In the genomic region with DNA sequence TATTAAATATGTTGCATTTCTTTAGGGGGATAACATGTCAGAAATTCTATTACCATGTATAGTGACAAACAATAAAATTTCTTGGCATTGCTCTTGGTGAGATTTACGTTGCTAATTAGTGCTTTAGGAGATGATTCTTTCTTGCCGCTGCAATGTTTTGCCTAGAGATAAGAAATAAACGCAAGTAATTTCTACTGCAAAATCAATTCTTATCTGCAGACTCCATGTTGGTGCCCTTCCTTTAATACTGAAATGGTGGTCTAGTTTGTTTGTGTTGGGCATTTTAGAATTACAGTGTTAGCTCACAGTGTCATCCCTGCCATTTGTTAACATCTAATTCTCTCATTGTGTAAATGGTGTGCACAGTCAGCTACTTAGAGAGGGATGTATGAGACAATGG, we compare ENCODE assay signal across 34 cellular contexts.
"Had no signal": no experiment of that assay in that cellular context is flagged by ENCODE, and none has a peak within 500 bp of the region (broad histone marks: within the 10 kb centered on the region; RNA-seq: fewer than 3 reads in every experiment).

No MANE protein-coding gene starts in this region.

- H3K9me3 Mint-ChIP-seq: activated B cell treated with CpG ODN at 0.5 μM for 24 hours; activated CD4-positive, alpha-beta T cell treated with anti-CD3 and anti-CD28 coated beads, Interleukin-2, amount 10 ng/mL, durations not matched to agents 24 days and 14 days; T-helper 1 cell treated with Interleukin-12 subunit alpha and Interleukin-12 subunit beta and Interleukin-4 antibody, amounts not matched to agents 30 μg/mL and 1 μg/mL, for 36 hours had no signal

- FAIRE-seq: astrocyte, TTC549 had no signal

- DNase-seq: activated B cell treated with CpG ODN at 0.5 μM for 24 hours; activated CD4-positive, alpha-beta memory T cell treated with anti-CD3 and anti-CD28 coated beads for 36 hours; activated CD4-positive, alpha-beta T cell treated with anti-CD3 and anti-CD28 coated beads for 4 hours; activated CD4-positive, alpha-beta T cell treated with anti-CD3 and anti-CD28 coated beads, Interleukin-2, amount 10 ng/mL, durations not matched to agents 24 days and 14 days; activated CD4-positive, alpha-beta T cell treated with anti-CD3 and anti-CD28 coated beads, Interleukin-2, amount 50 U/mL, for 1 hour; activated CD4-positive, alpha-beta T cell treated with anti-CD3 and anti-CD28 coated beads, Interleukin-2, amount 50 U/mL, for 4 hours; activated CD4-positive, CD25-positive, alpha-beta regulatory T cell treated with anti-CD3 and anti-CD28 coated beads, Interleukin-2, amount 50 U/mL, for 72 hours; activated CD8-positive, alpha-beta memory T cell treated with anti-CD3 and anti-CD28 coated beads, Interleukin-2, amount 50 U/mL, for 4 hours; activated CD8-positive, alpha-beta T cell treated with anti-CD3 and anti-CD28 coated beads for 36 hours; activated effector memory CD4-positive, alpha-beta T cell treated with anti-CD3 and anti-CD28 coated beads, Interleukin-2, amount 50 U/mL, for 16 hours; activated gamma-delta T cell treated with Interleukin-2 at 50 U/mL for 16 hours; activated naive CD4-positive, alpha-beta T cell; activated naive CD4-positive, alpha-beta T cell treated with anti-CD3 and anti-CD28 coated beads for 36 hours; activated naive CD4-positive, alpha-beta T cell treated with anti-CD3 and anti-CD28 coated beads, Interleukin-2, amount 50 U/mL, for 16 hours; activated naive CD8-positive, alpha-beta T cell treated with anti-CD3 and anti-CD28 coated beads for 36 hours; activated T-cell treated with anti-CD3 and anti-CD28 coated beads for 4 hours; activated T-cell treated with anti-CD3 and anti-CD28 coated beads, Interleukin-2, amount 50 U/mL, for 1 hour; activated T-cell treated with anti-CD3 and anti-CD28 coated beads, Interleukin-2, amount 50 U/mL, for 4 hours; activated T-cell treated with anti-CD3 and anti-CD28 coated beads, Interleukin-2, amount 50 U/mL, for 72 hours; adrenal gland; amniotic stem cell; aorta; body of pancreas; brain microvascular endothelial cell; central memory CD4-positive, alpha-beta T cell; T-helper 2 cell; T-helper 9 cell had no signal

- H3K27me3 Mint-ChIP-seq: activated B cell treated with CpG ODN at 0.5 μM for 24 hours; activated CD4-positive, alpha-beta memory T cell treated with anti-CD3 and anti-CD28 coated beads for 36 hours; activated CD4-positive, alpha-beta T cell treated with anti-CD3 and anti-CD28 coated beads, Interleukin-2, amount 10 ng/mL, durations not matched to agents 24 days and 14 days; activated CD8-positive, alpha-beta T cell treated with anti-CD3 and anti-CD28 coated beads for 36 hours; activated naive CD8-positive, alpha-beta T cell treated with anti-CD3 and anti-CD28 coated beads for 36 hours; activated T-helper 17 cell treated with anti-CD3 and anti-CD28 coated beads, Interleukin-2, amount 50 U/mL, for 72 hours had no signal

- H3K4me1 Mint-ChIP-seq: activated B cell treated with CpG ODN at 0.5 μM for 24 hours; activated CD4-positive, alpha-beta T cell treated with anti-CD3 and anti-CD28 coated beads, Interleukin-2, amount 10 ng/mL, durations not matched to agents 24 days and 14 days; activated naive CD8-positive, alpha-beta T cell treated with anti-CD3 and anti-CD28 coated beads for 36 hours; activated T-helper 17 cell treated with anti-CD3 and anti-CD28 coated beads, Interleukin-2, amount 50 U/mL, for 72 hours had no signal

- H3K27ac Mint-ChIP-seq: activated B cell treated with CpG ODN at 0.5 μM for 24 hours; activated CD4-positive, alpha-beta memory T cell treated with anti-CD3 and anti-CD28 coated beads for 36 hours; activated CD4-positive, alpha-beta T cell treated with anti-CD3 and anti-CD28 coated beads, Interleukin-2, amount 10 ng/mL, durations not matched to agents 24 days and 14 days; activated CD8-positive, alpha-beta T cell treated with anti-CD3 and anti-CD28 coated beads for 36 hours; activated naive CD4-positive, alpha-beta T cell treated with anti-CD3 and anti-CD28 coated beads for 36 hours; activated naive CD4-positive, alpha-beta T cell treated with anti-CD3 and anti-CD28 coated beads, Interleukin-2, amount 50 U/mL, for 72 hours; activated naive CD8-positive, alpha-beta T cell treated with anti-CD3 and anti-CD28 coated beads for 36 hours; activated T-cell treated with anti-CD3 and anti-CD28 coated beads, Interleukin-2, amount 50 U/mL, for 72 hours; activated T-helper 1 cell treated with anti-CD3 and anti-CD28 coated beads, Interleukin-12 subunit alpha, Interleukin-12 subunit beta, Interleukin-2, Interleukin-4 antibody, amounts not matched to agents 30 ng/mL and 10 ng/mL and 1 ng/mL, durations not matched to agents 14 hours and 24 hours and 36 hours; activated T-helper 17 cell treated with anti-CD3 and anti-CD28 coated beads, Interleukin-2, amount 50 U/mL, for 72 hours; T-helper 1 cell treated with Interleukin-12 subunit alpha and Interleukin-12 subunit beta and Interleukin-4 antibody, amounts not matched to agents 30 μg/mL and 1 μg/mL, for 36 hours; T-helper 2 cell treated with Interferon-gamma antibody and Interleukin-4, amounts not matched to agents 5 μg/mL and 100 μg/mL, for 36 hours had no signal

- H3K4me3 Mint-ChIP-seq: activated B cell treated with CpG ODN at 0.5 μM for 24 hours; activated CD4-positive, alpha-beta memory T cell treated with anti-CD3 and anti-CD28 coated beads for 36 hours; activated CD4-positive, alpha-beta T cell treated with anti-CD3 and anti-CD28 coated beads, Interleukin-2, amount 10 ng/mL, durations not matched to agents 24 days and 14 days; activated CD8-positive, alpha-beta T cell treated with anti-CD3 and anti-CD28 coated beads for 36 hours; activated naive CD4-positive, alpha-beta T cell treated with anti-CD3 and anti-CD28 coated beads for 36 hours; activated naive CD8-positive, alpha-beta T cell treated with anti-CD3 and anti-CD28 coated beads for 36 hours; activated T-cell treated with anti-CD3 and anti-CD28 coated beads, Interleukin-2, amount 50 U/mL, for 4 hours; activated T-cell treated with anti-CD3 and anti-CD28 coated beads, Interleukin-2, amount 50 U/mL, for 72 hours; activated T-helper 1 cell treated with anti-CD3 and anti-CD28 coated beads, Interleukin-12 subunit alpha, Interleukin-12 subunit beta, Interleukin-2, Interleukin-4 antibody, amounts not matched to agents 30 ng/mL and 10 ng/mL and 1 ng/mL, durations not matched to agents 14 hours and 24 hours and 36 hours; activated T-helper 17 cell treated with anti-CD3 and anti-CD28 coated beads, Interleukin-2, amount 50 U/mL, for 72 hours; T-helper 1 cell treated with Interleukin-12 subunit alpha and Interleukin-12 subunit beta and Interleukin-4 antibody, amounts not matched to agents 30 μg/mL and 1 μg/mL, for 36 hours; T-helper 2 cell treated with Interferon-gamma antibody and Interleukin-4, amounts not matched to agents 5 μg/mL and 100 μg/mL, for 36 hours had no signal

- ATAC-seq: activated CD8-positive, alpha-beta T cell treated with anti-CD3 and anti-CD28 coated beads for 36 hours; activated naive CD4-positive, alpha-beta T cell treated with anti-CD3 and anti-CD28 coated beads, Interleukin-2, amount 50 U/mL, for 72 hours; activated T-cell treated with anti-CD3 and anti-CD28 coated beads, Interleukin-2, amount 50 U/mL, for 4 hours; activated T-cell treated with anti-CD3 and anti-CD28 coated beads, Interleukin-2, amount 50 U/mL, for 72 hours; activated T-helper 17 cell treated with anti-CD3 and anti-CD28 coated beads, Interleukin-2, amount 50 U/mL, for 72 hours; body of pancreas had no signal

- H3K36me3 Mint-ChIP-seq: activated CD4-positive, alpha-beta memory T cell treated with anti-CD3 and anti-CD28 coated beads for 36 hours; activated naive CD4-positive, alpha-beta T cell treated with anti-CD3 and anti-CD28 coated beads, Interleukin-2, amount 50 U/mL, for 72 hours; activated naive CD8-positive, alpha-beta T cell treated with anti-CD3 and anti-CD28 coated beads for 36 hours had no signal
